Comparison of ENCODE assay signal across 8 cellular contexts in the genomic region with DNA sequence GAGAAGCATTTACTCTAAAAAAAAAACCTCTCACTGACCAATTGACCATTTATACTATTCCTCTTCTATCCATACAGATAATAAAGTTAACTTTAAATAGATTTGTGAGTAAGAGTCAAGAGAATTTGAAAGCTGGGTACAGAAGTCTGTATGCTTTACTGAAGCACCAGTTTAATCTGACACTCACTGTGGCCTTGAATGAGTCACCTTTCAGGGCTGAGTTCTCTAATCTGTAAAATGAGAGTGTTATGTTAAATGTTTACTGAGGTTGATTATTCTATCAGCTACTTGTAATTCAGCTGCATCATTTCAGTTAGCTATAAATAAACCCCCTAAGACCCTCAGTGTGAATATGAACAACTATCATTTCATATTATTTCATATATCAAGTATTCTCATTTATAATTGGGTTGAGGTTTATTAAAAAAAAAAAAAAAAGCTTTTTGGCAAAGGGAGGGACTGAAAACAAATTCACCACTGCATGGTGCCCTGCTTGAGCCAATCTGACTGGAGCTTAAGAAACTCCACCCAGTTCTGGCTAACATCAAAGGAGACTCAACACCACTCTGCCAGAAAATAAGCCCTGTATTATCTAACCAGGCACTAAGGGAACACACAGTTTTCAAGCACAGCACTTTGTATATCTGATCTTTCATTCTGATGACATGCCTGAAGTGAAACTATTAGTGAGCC. TPM values are rescaled to one million over a fixed set of nuclear protein-coding genes. Genes with fewer than 3 reads are reported as not detected.
A peak's percentile ranks its signal among the peaks of the same experiment; 100 is the strongest.
DNase-seq lines count a peak whose midpoint lies in the region; ATAC-seq and TF ChIP-seq lines count a peak whose summit lies in the region.

No MANE protein-coding gene starts in this region.

- H3K27me3 Mint-ChIP-seq in osteocyte (ENCODE audit: unreplicated experiment) = no peaks in the 10 kb centered on the region

- H3K4me1 Mint-ChIP-seq in osteocyte (ENCODE audit: unreplicated experiment) = peaks cover 64% of the 10 kb centered on the region

- no peaks in the 10 kb centered on the region for H3K9me3 ChIP-seq in esophagus squamous epithelium

- intact Hi-C loops in esophagus squamous epithelium (cut with DNase I) = no loop called here

- TF ChIP-seq CTCF in esophagus squamous epithelium (IDR thresholded peaks at IDR 0.05) (no peak), osteocyte (IDR thresholded peaks at IDR 0.05) (no peak)

- H3K27ac ChIP-seq in esophagus squamous epithelium = peak overlapping the region in 3 of 4 donors; percentile 77 to 81 (median 79)

- ATAC-seq in HG03039 (IDR thresholded peaks at IDR 0.05; ENCODE audit: unreplicated experiment) (no peak), HG02885 (IDR thresholded peaks at IDR 0.05; ENCODE audit: poor library complexity, unreplicated experiment) (no peak)

- no peaks in the 10 kb centered on the region for H3K27me3 ChIP-seq in esophagus squamous epithelium

- peak overlapping the region in 1 of 4 donors; percentile 23 for H3K4me3 ChIP-seq in esophagus squamous epithelium

- DNase-seq in DMS53 treated with DMSO at 0.1 percent for 48 hours (lab: John Stamatoyannopoulos, UW; ENCODE audit: unreplicated experiment) (peak; percentile 0), OCI-M1 (lab: John Stamatoyannopoulos, UW) (peak; percentile 75), esophagus squamous epithelium (lab: John Stamatoyannopoulos, UW) (no peak), osteocyte (ENCODE audit: extremely low spot score, unreplicated experiment) (no peak), putamen (ENCODE audit: low spot score) (no peak), DMS114 treated with DMSO at 0.1 percent for 48 hours (lab: John Stamatoyannopoulos, UW; ENCODE audit: unreplicated experiment) (no peak)

- peaks cover 18 to 73% (median 20%) of the 10 kb centered on the region in 3 donors for H3K4me1 ChIP-seq in esophagus squamous epithelium

- H3K36me3 ChIP-seq in esophagus squamous epithelium = peaks cover 0 to 12% (median 0%) of the 10 kb centered on the region in 3 donors

- no peak for TF ChIP-seq POLR2A in esophagus squamous epithelium (IDR thresholded peaks at IDR 0.05)

- H3K36me3 Mint-ChIP-seq in osteocyte (ENCODE audit: unreplicated experiment) = peaks cover under 1% of the 10 kb centered on the region

- peak overlapping the region; percentile 73 for H3K27ac Mint-ChIP-seq in osteocyte (ENCODE audit: unreplicated experiment)

- H3K9me3 Mint-ChIP-seq in osteocyte (ENCODE audit: unreplicated experiment) = no peaks in the 10 kb centered on the region

- no peak overlapping the region for H3K4me3 Mint-ChIP-seq in osteocyte (ENCODE audit: unreplicated experiment)

RNA-seq across cellular contexts. Expression of a gene that starts 2.8 kb away (rescaled TPM):
- total RNA-seq in esophagus squamous epithelium (100 to 1,000 TPM in 1 of 4 donors, 10 to 100 TPM in 3; 62.1 to 110 (median 80.3) TPM), osteocyte (275 and 295 TPM in 2 replicates)

Comparison
In these comparisons a context has a peak if more than half of its experiments do, and no peak if none do; other contexts are left out.
1. DNase-seq: peak in DMS53 treated with DMSO at 0.1 percent for 48 hours (single experiment) and OCI-M1 (single experiment); none in esophagus squamous epithelium (single experiment), osteocyte (single experiment), putamen (single experiment) and DMS114 treated with DMSO at 0.1 percent for 48 hours (single experiment).